Comparison of ENCODE assay signal across 8 cellular contexts in genomic region chr6:135496805-135497411, GRCh38. TPM values are rescaled to one million over a fixed set of nuclear protein-coding genes. Genes with fewer than 3 reads are reported as not detected.
DNase-seq lines count a peak whose midpoint lies in the region; ATAC-seq and TF ChIP-seq lines count a peak whose summit lies in the region.

No MANE protein-coding gene starts in this region.

- no peaks in the 10 kb centered on the region for H3K27me3 ChIP-seq in psoas muscle (ENCODE audit: insufficient read depth in 3 of 3, low read length in 2 of 3)

- DNase-seq in DMS 273 treated with DMSO at 0.1 percent for 48 hours (lab: John Stamatoyannopoulos, UW) (peak; percentile 26), NCI-H748 (lab: John Stamatoyannopoulos, UW; ENCODE audit: unreplicated experiment) (peak; percentile 18), epithelial cell of proximal tubule (ENCODE audit: low read depth) (no peak), psoas muscle (no peak), NCI-H1436 treated with DMSO at 0.1 percent for 48 hours (lab: John Stamatoyannopoulos, UW) (no peak), islet precursor cell (no peak), HuH-7 (ENCODE audit: low spot score) (no peak)

- H3K36me3 ChIP-seq in psoas muscle (ENCODE audit: insufficient read depth in 1 of 2, low read depth in 1 of 2), result peaks cover 0 to under 1% of the 10 kb centered on the region in 2 donors

- no peaks in the 10 kb centered on the region for H3K9me3 ChIP-seq in psoas muscle

- peaks cover 10% of the 10 kb centered on the region for H3K4me1 ChIP-seq in psoas muscle

- WGBS in psoas muscle, 3 donors, result 1 to 4% (median 2%) methylated on average over 9 of the region's 9 CpGs

- intact Hi-C loops in psoas muscle (cut with DNase I), result loop anchor here in 1 of 2 donors (2.0 to 5.0 kb wide), 3 partner anchors 38 to 425 kb away; no protein-coding TSS in a partner anchor

- ATAC-seq in psoas muscle (no peak), HG02571 (IDR thresholded peaks at IDR 0.05; ENCODE audit: unreplicated experiment) (no peak)

- H3K27ac ChIP-seq in psoas muscle, result peak overlapping the region; percentile 91

- no peak for TF ChIP-seq CTCF in epithelial cell of proximal tubule (conservative IDR thresholded peaks at IDR 0.05; ENCODE audit: low read depth, low read length)
- no peak for TF ChIP-seq CTCF in psoas muscle (IDR thresholded peaks at IDR 0.05)

- H3K4me3 ChIP-seq in epithelial cell of proximal tubule (ENCODE audit: low read depth, low read length) (peak overlapping the region; percentile 72), psoas muscle (peak overlapping the region; percentile 89)

RNA-seq across cellular contexts. Expression of gene AHI1, which starts 0.6 kb away (rescaled TPM):
- 5.4 and 7.5 TPM in 2 replicates for total RNA-seq in epithelial cell of proximal tubule
- total RNA-seq in psoas muscle, result 10 to 100 TPM in 1 of 4 donors, 1 to 10 TPM in 3; 6.6 to 14.2 (median 8.5) TPM
- polyA plus RNA-seq in psoas muscle, result 1 to 10 TPM; 5.5 to 8.3 (median 8.3) TPM

Comparison
In these comparisons a context has a peak if more than half of its experiments do, and no peak if none do; other contexts are left out.
1. DNase-seq: peak in DMS 273 treated with DMSO at 0.1 percent for 48 hours (single experiment) and NCI-H748 (single experiment); none in epithelial cell of proximal tubule (single experiment), psoas muscle (0 of 2), NCI-H1436 treated with DMSO at 0.1 percent for 48 hours (single experiment), islet precursor cell (single experiment) and HuH-7 (single experiment).